In the genomic region with DNA sequence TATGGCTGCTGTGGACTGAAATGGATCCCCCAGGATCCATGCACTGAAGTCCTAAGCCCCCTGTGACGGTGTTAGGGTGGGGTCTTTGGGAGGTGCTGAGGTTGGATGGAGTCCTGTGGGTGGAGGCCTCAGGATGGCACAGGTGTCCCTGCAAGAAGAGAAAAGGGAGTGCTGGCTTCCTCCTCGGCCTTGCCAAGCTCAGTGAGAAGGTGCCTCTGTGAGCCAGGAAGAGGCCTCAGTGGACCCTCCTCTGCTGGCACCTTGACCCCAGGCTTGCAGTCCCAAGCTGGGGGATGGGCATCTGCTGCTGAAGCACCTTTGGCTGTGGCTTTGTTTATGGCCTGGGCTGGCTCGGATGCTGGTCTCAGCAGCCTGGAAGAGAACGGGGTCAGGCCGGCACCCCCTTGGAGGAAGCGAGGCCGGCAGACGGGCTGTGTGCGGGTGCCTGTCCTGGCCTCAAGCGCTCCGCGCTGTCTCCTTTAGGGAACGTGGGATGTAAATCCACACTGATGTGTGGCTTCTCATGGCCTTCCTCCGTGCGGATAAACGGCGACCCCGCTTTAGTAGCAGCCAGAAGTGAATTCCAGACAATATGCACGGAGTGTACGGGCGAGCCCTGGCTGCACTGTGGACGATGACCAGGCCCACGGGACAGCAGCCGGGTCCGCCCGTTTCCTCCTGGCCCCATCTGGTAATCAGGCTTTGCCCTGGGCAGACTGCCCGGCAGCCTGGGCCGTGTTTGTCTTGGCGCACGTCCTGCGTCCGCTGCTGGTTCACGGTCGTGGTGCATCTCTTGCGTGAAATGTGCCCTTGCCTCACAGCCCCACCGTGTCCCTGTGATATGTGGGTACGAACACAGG, we compare ENCODE assay signal across 10 cellular contexts.
A peak's percentile ranks its signal among the peaks of the same experiment; 100 is the strongest.
DNase-seq lines count a peak whose midpoint lies in the region; ATAC-seq, FAIRE-seq and TF ChIP-seq lines count a peak whose summit lies in the region.
"Had no signal": no experiment of that assay in that cellular context is flagged by ENCODE, and none has a peak within 500 bp of the region (broad histone marks: within the 10 kb centered on the region; RNA-seq: fewer than 3 reads in every experiment).

No MANE protein-coding gene starts in this region.

- H3K27ac ChIP-seq in adrenal gland (peak overlapping the region in 1 of 5 donors; percentile 78), gastrocnemius medialis (peak overlapping the region in 1 of 4 donors; percentile 4)

- H3K27me3 ChIP-seq in adrenal gland: no peaks in the 10 kb centered on the region
- no peaks in the 10 kb centered on the region for H3K27me3 ChIP-seq in gastrocnemius medialis

- intact Hi-C loops in adrenal gland (cut with DNase I) (no loop called here), gastrocnemius medialis (cut with DNase I; ENCODE audit: low total_unique reads) (no loop called here)

- H3K36me3 ChIP-seq in adrenal gland (replicated peaks in 1 of 2) (no peaks in the 10 kb centered on the region), gastrocnemius medialis (no peaks in the 10 kb centered on the region)

- ATAC-seq in gastrocnemius medialis: peak; percentile 66 to 81
- ATAC-seq in GM18511 (IDR thresholded peaks at IDR 0.05; ENCODE audit: unreplicated experiment): no peak
- ATAC-seq in HG03342 (IDR thresholded peaks at IDR 0.05; ENCODE audit: unreplicated experiment): no peak

- WGBS in adrenal gland, 4 donors: 55 to 77% (median 66%) methylated on average over 28 to 37 of the region's 37 CpGs

- TF ChIP-seq POLR2A in adrenal gland (IDR thresholded peaks at IDR 0.05) (no peak), gastrocnemius medialis (IDR thresholded peaks at IDR 0.05) (no peak)

- no peaks in the 10 kb centered on the region for H3K4me1 ChIP-seq in adrenal gland (replicated peaks in 1 of 2)
- peaks cover 4 to 11% of the 10 kb centered on the region in 2 donors for H3K4me1 ChIP-seq in gastrocnemius medialis

- H3K4me3 ChIP-seq in adrenal gland (no peak overlapping the region), gastrocnemius medialis (no peak overlapping the region)

- in situ Hi-C loops in gastrocnemius medialis (cut with MboI; ENCODE audit: low sequenced_read_pairs in 4 of 4): no loop called here

- DNase-seq in GM04503 (ENCODE audit: low read depth) (peak; percentile 3), adrenal gland (peak; percentile 50 to 79 (median 70)), islet precursor cell (peak; percentile 45), gastrocnemius medialis (peak; percentile 20 to 50), RCC 7860 (ENCODE audit: low spot score) (no peak), OCI-M1 (lab: John Stamatoyannopoulos, UW) (no peak)
- DNase-seq: activated CD4-positive, alpha-beta memory T cell treated with anti-CD3 and anti-CD28 coated beads, Interleukin-2, amount 10 ng/mL, durations not matched to agents 7 days and 5 days; activated naive CD4-positive, alpha-beta T cell treated with anti-CD3 and anti-CD28 coated beads, Interleukin-2, amount 10 ng/mL, durations not matched to agents 7 days and 5 days had no signal

- TF ChIP-seq CTCF in adrenal gland (IDR thresholded peaks at IDR 0.05) (no peak), gastrocnemius medialis (IDR thresholded peaks at IDR 0.05 in 4 of 5, conservative IDR thresholded peaks at IDR 0.05 in 1 of 5) (no peak)

- H3K9me3 ChIP-seq in adrenal gland (replicated peaks in 1 of 3) (no peaks in the 10 kb centered on the region), gastrocnemius medialis (no peaks in the 10 kb centered on the region)

- FAIRE-seq in RCC 7860 (lab: Jason Lieb, UNC): no peak

Comparison
In these comparisons a context has a peak if more than half of its experiments do, and no peak if none do; other contexts are left out.
1. DNase-seq: peak in GM04503 (single experiment), adrenal gland (7 of 7), islet precursor cell (single experiment) and gastrocnemius medialis (2 of 2); none in RCC 7860 (single experiment) and OCI-M1 (single experiment).
2. ATAC-seq: peak in gastrocnemius medialis (2 of 2); none in GM18511 (single experiment) and HG03342 (single experiment).